9 cellular contexts compared by ENCODE assay signal in genomic region chr2:203579131-203579643, GRCh38. TPM values are rescaled to one million over a fixed set of nuclear protein-coding genes. Genes with fewer than 3 reads are reported as not detected.
DNase-seq lines count a peak whose midpoint lies in the region; ATAC-seq and TF ChIP-seq lines count a peak whose summit lies in the region.
"Had no signal": no experiment of that assay in that cellular context is flagged by ENCODE, and none has a peak within 500 bp of the region (broad histone marks: within the 10 kb centered on the region; RNA-seq: fewer than 3 reads in every experiment).

No MANE protein-coding gene starts in this region.

- in situ Hi-C loops in ACHN (cut with HindIII; ENCODE audit: low pct_ligation_motif_present, low pct_unique_long_range_greater_than_20kb, low sequenced_read_pairs): no loop called here

- no peak overlapping the region for H3K4me3 ChIP-seq in left ventricle myocardium inferior

- no peaks in the 10 kb centered on the region for H3K36me3 ChIP-seq in left ventricle myocardium inferior
- H3K36me3 ChIP-seq: neutrophil had no signal

- peak overlapping the region; percentile 57 for H3K4me3 Mint-ChIP-seq in T-helper 2 cell treated with Interferon-gamma antibody and Interleukin-4, amounts not matched to agents 5 μg/mL and 100 μg/mL, for 36 hours
- H3K4me3 Mint-ChIP-seq in stimulated activated naive CD8-positive, alpha-beta T cell treated with anti-CD3 and anti-CD28 coated beads, Interleukin-15, Interleukin-2, amounts not matched to agents 100 ng/mL and 50 ng/mL, for 24 hours: peak overlapping the region; percentile 22

- peaks cover 38% of the 10 kb centered on the region for H3K27me3 Mint-ChIP-seq in T-helper 2 cell treated with Interferon-gamma antibody and Interleukin-4, amounts not matched to agents 5 μg/mL and 100 μg/mL, for 36 hours (ENCODE audit: low read depth)
- peaks cover 23% of the 10 kb centered on the region for H3K27me3 Mint-ChIP-seq in stimulated activated naive CD8-positive, alpha-beta T cell treated with anti-CD3 and anti-CD28 coated beads, Interleukin-15, Interleukin-2, amounts not matched to agents 100 ng/mL and 50 ng/mL, for 24 hours

- no peaks in the 10 kb centered on the region for H3K27me3 ChIP-seq in left ventricle myocardium inferior (ENCODE audit: low read depth)

- peak overlapping the region; percentile 69 for H3K27ac Mint-ChIP-seq in T-helper 2 cell treated with Interferon-gamma antibody and Interleukin-4, amounts not matched to agents 5 μg/mL and 100 μg/mL, for 36 hours
- peak overlapping the region; percentile 75 for H3K27ac Mint-ChIP-seq in stimulated activated naive CD8-positive, alpha-beta T cell treated with anti-CD3 and anti-CD28 coated beads, Interleukin-15, Interleukin-2, amounts not matched to agents 100 ng/mL and 50 ng/mL, for 24 hours

- H3K36me3 Mint-ChIP-seq in T-helper 2 cell treated with Interferon-gamma antibody and Interleukin-4, amounts not matched to agents 5 μg/mL and 100 μg/mL, for 36 hours (ENCODE audit: low read depth): no peaks in the 10 kb centered on the region
- no peaks in the 10 kb centered on the region for H3K36me3 Mint-ChIP-seq in stimulated activated naive CD8-positive, alpha-beta T cell treated with anti-CD3 and anti-CD28 coated beads, Interleukin-15, Interleukin-2, amounts not matched to agents 100 ng/mL and 50 ng/mL, for 24 hours (ENCODE audit: low read depth)

- H3K9me3 Mint-ChIP-seq in T-helper 2 cell treated with Interferon-gamma antibody and Interleukin-4, amounts not matched to agents 5 μg/mL and 100 μg/mL, for 36 hours: no peaks in the 10 kb centered on the region
- peaks cover 5% of the 10 kb centered on the region for H3K9me3 Mint-ChIP-seq in stimulated activated naive CD8-positive, alpha-beta T cell treated with anti-CD3 and anti-CD28 coated beads, Interleukin-15, Interleukin-2, amounts not matched to agents 100 ng/mL and 50 ng/mL, for 24 hours

- peaks cover 30% of the 10 kb centered on the region for H3K4me1 Mint-ChIP-seq in T-helper 2 cell treated with Interferon-gamma antibody and Interleukin-4, amounts not matched to agents 5 μg/mL and 100 μg/mL, for 36 hours (ENCODE audit: low read depth)
- peaks cover 27% of the 10 kb centered on the region for H3K4me1 Mint-ChIP-seq in stimulated activated naive CD8-positive, alpha-beta T cell treated with anti-CD3 and anti-CD28 coated beads, Interleukin-15, Interleukin-2, amounts not matched to agents 100 ng/mL and 50 ng/mL, for 24 hours (ENCODE audit: low read depth)

- no peaks in the 10 kb centered on the region for H3K9me3 ChIP-seq in left ventricle myocardium inferior (replicated peaks)
- H3K9me3 ChIP-seq: neutrophil had no signal

- peaks cover 33% of the 10 kb centered on the region for H3K4me1 ChIP-seq in left ventricle myocardium inferior

- intact Hi-C loops in left ventricle myocardium inferior (cut with micrococcal nuclease): no loop called here

- DNase-seq in EL (peak; percentile 37), left ventricle myocardium inferior (no peak), ACHN (no peak), NCI-H524 (lab: John Stamatoyannopoulos, UW) (no peak)
- peak; percentile 74 for DNase-seq in T-helper 2 cell treated with Interferon-gamma antibody and Interleukin-4, amounts not matched to agents 5 μg/mL and 100 μg/mL, for 36 hours (ENCODE audit: low spot score)

- no peak for TF ChIP-seq CTCF in left ventricle myocardium inferior (IDR thresholded peaks at IDR 0.05; ENCODE audit: borderline replicate concordance)

- H3K27ac ChIP-seq in left ventricle myocardium inferior (replicated peaks): peak overlapping the region; percentile 9
- H3K27ac ChIP-seq: neutrophil had no signal

- ATAC-seq in GM19463 (IDR thresholded peaks at IDR 0.05; ENCODE audit: unreplicated experiment) (peak; percentile 85), HG03439 (IDR thresholded peaks at IDR 0.05; ENCODE audit: unreplicated experiment) (peak; percentile 93)

RNA-seq across cellular contexts. Expression of gene RAPH1, which starts 44.1 kb away (rescaled TPM):
- 17.2 TPM for total RNA-seq in left ventricle myocardium inferior

Comparison
In these comparisons a context has a peak if more than half of its experiments do, and no peak if none do; other contexts are left out.
1. DNase-seq: peak in EL (single experiment) and T-helper 2 cell treated with Interferon-gamma antibody and Interleukin-4, amounts not matched to agents 5 μg/mL and 100 μg/mL, for 36 hours (single experiment); none in left ventricle myocardium inferior (single experiment), ACHN (single experiment) and NCI-H524 (0 of 2).